In the genomic region with DNA sequence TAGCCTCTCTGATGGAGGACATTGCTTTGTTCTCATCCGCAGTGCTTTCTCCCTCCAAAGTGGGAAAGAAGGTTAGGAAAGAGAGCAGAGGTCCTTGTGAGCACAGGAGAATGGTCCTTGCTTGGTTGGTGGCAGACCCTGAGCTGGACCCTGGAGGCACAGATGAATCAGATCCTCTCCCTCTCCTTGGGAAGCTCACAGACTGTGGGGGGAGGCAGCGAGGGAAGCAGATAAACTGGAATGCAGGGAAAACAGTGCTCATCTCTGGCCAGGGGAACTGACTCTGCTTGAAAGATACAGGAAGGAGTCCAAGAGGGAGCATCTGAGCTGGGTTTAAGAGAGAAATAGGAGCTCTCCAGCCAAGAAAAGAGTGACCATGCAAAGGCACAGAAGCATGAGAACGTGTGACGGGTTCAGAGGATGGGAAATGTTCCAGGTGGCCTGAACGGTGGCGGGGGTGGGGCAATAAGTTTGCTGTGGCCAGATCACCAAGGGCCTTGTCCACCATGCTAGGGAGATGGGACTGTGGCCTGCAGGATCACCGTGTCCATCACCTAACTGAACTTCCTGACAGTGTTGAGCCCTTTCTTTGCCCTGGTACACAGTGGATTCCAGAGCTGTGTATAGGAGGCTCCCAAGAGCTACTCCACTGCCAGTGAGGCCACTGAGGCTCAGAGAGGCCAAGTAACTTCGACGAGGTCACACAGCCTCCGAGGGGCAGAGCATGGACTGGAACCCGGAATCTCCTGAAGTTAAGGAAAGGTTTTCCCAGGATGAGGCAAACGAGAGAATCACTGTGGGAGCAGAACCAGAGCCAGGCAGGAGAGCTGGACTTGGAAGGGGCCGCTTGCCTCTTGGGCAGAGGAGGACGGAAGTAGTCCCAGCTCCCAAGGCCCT, we compare ENCODE assay signal across 19 cellular contexts. TPM values are rescaled to one million over a fixed set of nuclear protein-coding genes. Genes with fewer than 3 reads are reported as not detected.
DNase-seq lines count a peak whose midpoint lies in the region; ATAC-seq and TF ChIP-seq lines count a peak whose summit lies in the region.
"Had no signal": no experiment of that assay in that cellular context is flagged by ENCODE, and none has a peak within 500 bp of the region (broad histone marks: within the 10 kb centered on the region; RNA-seq: fewer than 3 reads in every experiment).

No MANE protein-coding gene starts in this region.

- CTCF ChIA-PET in activated CD8-positive, alpha-beta T cell treated with anti-CD3 and anti-CD28 coated beads for 36 hours (lab: Charles Lee) = interaction anchor here (0.9 kb wide), 1 partner anchor 201 kb away, joined by 5 read pairs; no protein-coding TSS in a partner anchor

- peaks cover 36% of the 10 kb centered on the region for H3K27me3 Mint-ChIP-seq in HFFc6 (ENCODE audit: insufficient read depth)
- peaks cover 7% of the 10 kb centered on the region for H3K27me3 Mint-ChIP-seq in activated CD8-positive, alpha-beta T cell treated with anti-CD3 and anti-CD28 coated beads for 36 hours

- no peak for TF ChIP-seq CTCF in HFFc6 (IDR thresholded peaks at IDR 0.05)
- no peak for TF ChIP-seq CTCF in hepatocyte (IDR thresholded peaks at IDR 0.05; ENCODE audit: poor library complexity)
- TF ChIP-seq CTCF in activated CD8-positive, alpha-beta T cell treated with anti-CD3 and anti-CD28 coated beads for 36 hours (IDR thresholded peaks at IDR 0.05) = no peak

- H3K4me3 Mint-ChIP-seq in HFFc6 = peak overlapping the region; percentile 6; the same call in 1 of the 2 replicates
- H3K4me3 Mint-ChIP-seq in activated CD8-positive, alpha-beta T cell treated with anti-CD3 and anti-CD28 coated beads for 36 hours = no peak overlapping the region
- H3K4me3 Mint-ChIP-seq: activated naive CD4-positive, alpha-beta T cell treated with anti-CD3 and anti-CD28 coated beads, Interleukin-2, amount 10 ng/mL, durations not matched to agents 7 days and 5 days; CD4-positive, CD25-positive, alpha-beta regulatory T cell; natural killer cell; stimulated activated naive B cell treated with anti-CD40 and anti-IgM and Interleukin-4, amounts not matched to agents 10 μg/mL and 1 μg/mL and 100 μg/mL, for 72 hours had no signal

- no peaks in the 10 kb centered on the region for H3K9me2 ChIP-seq in hepatocyte (replicated peaks; ENCODE audit: insufficient read depth)

- peaks cover 39% of the 10 kb centered on the region for H3K4me1 ChIP-seq in hepatocyte (ENCODE audit: insufficient read depth)
- H3K4me1 ChIP-seq: prostate gland had no signal

- H3K79me2 ChIP-seq in hepatocyte = no peaks in the 10 kb centered on the region

- H3K4me1 Mint-ChIP-seq in HFFc6 (ENCODE audit: low read depth) = peaks cover 28% of the 10 kb centered on the region
- H3K4me1 Mint-ChIP-seq in activated CD8-positive, alpha-beta T cell treated with anti-CD3 and anti-CD28 coated beads for 36 hours (ENCODE audit: low read depth) = peaks cover 7% of the 10 kb centered on the region
- H3K4me1 Mint-ChIP-seq: activated naive CD4-positive, alpha-beta T cell treated with anti-CD3 and anti-CD28 coated beads, Interleukin-2, amount 10 ng/mL, durations not matched to agents 7 days and 5 days had no signal

- intact Hi-C loops in activated CD8-positive, alpha-beta T cell treated with anti-CD3 and anti-CD28 coated beads for 36 hours (cut with micrococcal nuclease) = no loop called here

- H2AFZ ChIP-seq in hepatocyte = no peak overlapping the region

- no peak overlapping the region; the same call in 1 of the 2 replicates for H3K27ac Mint-ChIP-seq in HFFc6
- no peak overlapping the region for H3K27ac Mint-ChIP-seq in activated CD8-positive, alpha-beta T cell treated with anti-CD3 and anti-CD28 coated beads for 36 hours
- H3K27ac Mint-ChIP-seq: activated naive CD4-positive, alpha-beta T cell treated with anti-CD3 and anti-CD28 coated beads, Interleukin-2, amount 10 ng/mL, durations not matched to agents 7 days and 5 days; CD4-positive, CD25-positive, alpha-beta regulatory T cell; stimulated activated naive B cell treated with anti-CD40 and anti-IgM and Interleukin-4, amounts not matched to agents 10 μg/mL and 1 μg/mL and 100 μg/mL, for 72 hours had no signal

- no peak overlapping the region for H3K4me3 ChIP-seq in hepatocyte
- H3K4me3 ChIP-seq: prostate gland, tibial artery had no signal

- 84% methylated on average over 14 of the region's 14 CpGs for WGBS in hepatocyte (ENCODE audit: low lambda C conversion rate, missing lambda C conversion rate)

- POLR2A ChIA-PET in activated CD8-positive, alpha-beta T cell treated with anti-CD3 and anti-CD28 coated beads for 36 hours (lab: Charles Lee) = no interaction called here

- no peaks in the 10 kb centered on the region for H3K9me3 ChIP-seq in hepatocyte (ENCODE audit: low read depth)
- H3K9me3 ChIP-seq: prostate gland, tibial artery had no signal

- no peak overlapping the region for H3K4me2 ChIP-seq in hepatocyte

- ATAC-seq in activated CD8-positive, alpha-beta T cell treated with anti-CD3 and anti-CD28 coated beads for 36 hours = no peak
- ATAC-seq in HG02938 (IDR thresholded peaks at IDR 0.05; ENCODE audit: unreplicated experiment) = no peak
- ATAC-seq: natural killer cell; stimulated activated naive B cell treated with anti-CD40 and anti-IgM and Interleukin-4, amounts not matched to agents 10 μg/mL and 1 μg/mL and 100 μg/mL, for 72 hours had no signal

- H3K27ac ChIP-seq in hepatocyte = no peak overlapping the region
- H3K27ac ChIP-seq: prostate gland, tibial artery had no signal

- no peaks in the 10 kb centered on the region for H3K9me3 Mint-ChIP-seq in HFFc6
- H3K9me3 Mint-ChIP-seq in activated CD8-positive, alpha-beta T cell treated with anti-CD3 and anti-CD28 coated beads for 36 hours = no peaks in the 10 kb centered on the region
- H3K9me3 Mint-ChIP-seq: activated naive CD4-positive, alpha-beta T cell treated with anti-CD3 and anti-CD28 coated beads, Interleukin-2, amount 10 ng/mL, durations not matched to agents 7 days and 5 days; brain; natural killer cell; stimulated activated naive B cell treated with anti-CD40 and anti-IgM and Interleukin-4, amounts not matched to agents 10 μg/mL and 1 μg/mL and 100 μg/mL, for 72 hours had no signal

- peaks cover 3% of the 10 kb centered on the region for H3K27me3 ChIP-seq in hepatocyte

- no peaks in the 10 kb centered on the region for H3K36me3 ChIP-seq in hepatocyte (replicated peaks; ENCODE audit: insufficient read depth, low read depth)
- H3K36me3 ChIP-seq: prostate gland, tibial artery had no signal

- H3K36me3 Mint-ChIP-seq in HFFc6 (ENCODE audit: low read depth) = no peaks in the 10 kb centered on the region
- no peaks in the 10 kb centered on the region for H3K36me3 Mint-ChIP-seq in activated CD8-positive, alpha-beta T cell treated with anti-CD3 and anti-CD28 coated beads for 36 hours (ENCODE audit: low read depth)
- H3K36me3 Mint-ChIP-seq: activated naive CD4-positive, alpha-beta T cell treated with anti-CD3 and anti-CD28 coated beads, Interleukin-2, amount 10 ng/mL, durations not matched to agents 7 days and 5 days; brain; CD4-positive, CD25-positive, alpha-beta regulatory T cell; natural killer cell; stimulated activated naive B cell treated with anti-CD40 and anti-IgM and Interleukin-4, amounts not matched to agents 10 μg/mL and 1 μg/mL and 100 μg/mL, for 72 hours had no signal

- DNase-seq in A172 (ENCODE audit: low spot score) (peak; percentile 22), HFFc6 (peak; percentile 31), amniotic epithelial cell (ENCODE audit: low read depth) (peak; percentile 32), hepatic stellate cell (ENCODE audit: low spot score) (peak; percentile 74), NCI-H510A treated with DMSO at 0.1 percent for 48 hours (lab: John Stamatoyannopoulos, UW) (no peak), hepatocyte (ENCODE audit: low spot score) (no peak)
- DNase-seq in activated CD8-positive, alpha-beta T cell treated with anti-CD3 and anti-CD28 coated beads for 36 hours = no peak
- DNase-seq: activated CD4-positive, alpha-beta T cell treated with anti-CD3 and anti-CD28 coated beads, Interleukin-2, amount 50 U/mL, for 1 hour; activated naive CD4-positive, alpha-beta T cell treated with anti-CD3 and anti-CD28 coated beads, Interleukin-2, amount 10 ng/mL, durations not matched to agents 7 days and 5 days; CD4-positive, CD25-positive, alpha-beta regulatory T cell; DMS79; KG1; mammary epithelial cell; natural killer cell; stimulated activated naive B cell treated with anti-CD40 and anti-IgM and Interleukin-4, amounts not matched to agents 10 μg/mL and 1 μg/mL and 100 μg/mL, for 72 hours; tibial artery had no signal

- H4K20me1 ChIP-seq in hepatocyte (ENCODE audit: insufficient read depth, poor library complexity, severe bottlenecking) = no peaks in the 10 kb centered on the region

RNA-seq across cellular contexts. Expression of gene GLIS1, which starts 52.3 kb away (rescaled TPM):
- total RNA-seq in A172 (2014; rRNA removed; shearing (Covaris generic)) = 0.14 TPM in 1 of 2 replicates, not detected in the other
- total RNA-seq in HFFc6 (2021; fragmentation: NEBNext Ultra II Directional; extraction: Animal tissue kit (Norgen Biotek cat#: 25700)) = 1 to 10 TPM; 1.1 to 1.9 (median 1.2) TPM
- total RNA-seq in hepatocyte = 0.13 and 0.32 TPM in 2 replicates
- 1.3 and 1.5 TPM in 2 replicates for polyA plus RNA-seq in hepatocyte
- total RNA-seq in activated CD8-positive, alpha-beta T cell treated with anti-CD3 and anti-CD28 coated beads for 36 hours = not detected
- total RNA-seq: CD4-positive, CD25-positive, alpha-beta regulatory T cell; mammary epithelial cell; natural killer cell had no signal
- polyA plus RNA-seq: CD4-positive, CD25-positive, alpha-beta regulatory T cell; mammary epithelial cell had no signal

Comparison
In these comparisons a context has a peak if more than half of its experiments do, and no peak if none do; other contexts are left out.
1. DNase-seq: peak in A172 (single experiment), HFFc6 (single experiment), amniotic epithelial cell (single experiment) and hepatic stellate cell (single experiment); none in NCI-H510A treated with DMSO at 0.1 percent for 48 hours (single experiment), hepatocyte (single experiment) and activated CD8-positive, alpha-beta T cell treated with anti-CD3 and anti-CD28 coated beads for 36 hours (single experiment).